In genomic region chr12:95300286-95300685, GRCh38 we compare ENCODE assay signal across 21 cellular contexts.
DNase-seq lines count a peak whose midpoint lies in the region; ATAC-seq, FAIRE-seq and TF ChIP-seq lines count a peak whose summit lies in the region.
"Had no signal": no experiment of that assay in that cellular context is flagged by ENCODE, and none has a peak within 500 bp of the region (broad histone marks: within the 10 kb centered on the region; RNA-seq: fewer than 3 reads in every experiment).

No MANE protein-coding gene starts in this region.

- peaks cover 7% of the 10 kb centered on the region for H3K4me1 Mint-ChIP-seq in activated CD8-positive, alpha-beta memory T cell treated with anti-CD3 and anti-CD28 coated beads, Interleukin-2, amount 10 ng/mL, durations not matched to agents 7 days and 5 days
- H3K4me1 Mint-ChIP-seq in glutamatergic neuron (ENCODE audit: low read depth, unreplicated experiment), result peaks cover 20% of the 10 kb centered on the region
- H3K4me1 Mint-ChIP-seq: CD4-positive, alpha-beta memory T cell had no signal

- H3K9me2 ChIP-seq in OCI-LY7 (ENCODE audit: insufficient read depth, low read length), result no peaks in the 10 kb centered on the region

- no peaks in the 10 kb centered on the region for H4K20me1 ChIP-seq in OCI-LY7 (ENCODE audit: insufficient read depth, low read length)
- H4K20me1 ChIP-seq: BLaER1 had no signal

- no peaks in the 10 kb centered on the region for H3K27me3 ChIP-seq in aorta (ENCODE audit: control insufficient read depth in 1 of 2, insufficient read depth in 2 of 2, low read length in 1 of 2)
- H3K27me3 ChIP-seq: BLaER1, SJSA1 had no signal

- H3K4me1 ChIP-seq in OCI-LY7 (ENCODE audit: insufficient read depth, low read length, poor library complexity, severe bottlenecking), result no peaks in the 10 kb centered on the region
- peaks cover 0 to 4% of the 10 kb centered on the region in 2 donors for H3K4me1 ChIP-seq in aorta (ENCODE audit: control insufficient read depth in 1 of 2, insufficient read depth in 2 of 2, low read length in 2 of 2)
- H3K4me1 ChIP-seq: BLaER1 had no signal

- peak; percentile 55 for DNase-seq in activated CD8-positive, alpha-beta memory T cell treated with anti-CD3 and anti-CD28 coated beads, Interleukin-2, amount 10 ng/mL, durations not matched to agents 7 days and 5 days
- DNase-seq in activated CD8-positive, alpha-beta memory T cell treated with anti-CD3 and anti-CD28 coated beads for 24 hours, result no peak
- no peak for DNase-seq in GM12891 (ENCODE audit: insufficient read length, low spot score)
- DNase-seq in OCI-LY7 (ENCODE audit: low spot score), result no peak
- peak; percentile 70 for DNase-seq in glutamatergic neuron
- no peak for DNase-seq in aorta
- no peak for DNase-seq in NCI-H526 (lab: John Stamatoyannopoulos, UW)
- DNase-seq in stimulated activated CD4-positive, alpha-beta T cell treated with anti-CD3 and anti-CD28 coated beads, Interleukin-4, amount 100 ng/mL, for 1 hour, result no peak
- DNase-seq: CD4-positive, alpha-beta memory T cell; DMS79; HFFc6; Kasumi-1; MM.1S; NCI-H1092; NCI-H1436 treated with DMSO at 0.1 percent for 48 hours; NCI-H2029; NCI-H774 had no signal

- H3K36me3 ChIP-seq in OCI-LY7 (ENCODE audit: insufficient read depth, low read length) (peaks cover 81% of the 10 kb centered on the region), aorta (ENCODE audit: control insufficient read depth in 1 of 2, insufficient read depth in 2 of 2, low read length in 1 of 2) (peaks cover 3 to 4% of the 10 kb centered on the region in 2 donors)

- H3K4me3 ChIP-seq in OCI-LY7 (ENCODE audit: low read depth, low read length, poor library complexity, severe bottlenecking) (no peak overlapping the region), aorta (ENCODE audit: low read length in 2 of 2) (no peak overlapping the region)
- H3K4me3 ChIP-seq: A549, BLaER1, SJSA1 had no signal

- intact Hi-C loops in OCI-LY7 (cut with micrococcal nuclease; ENCODE audit: unreplicated experiment) (no loop called here), aorta (cut with DNase I) (loop anchor here in 1 of 2 donors (10.0 kb wide), 1 partner anchor 55 kb away; no protein-coding TSS in a partner anchor)

- no peaks in the 10 kb centered on the region for H3K9me3 Mint-ChIP-seq in activated CD8-positive, alpha-beta memory T cell treated with anti-CD3 and anti-CD28 coated beads, Interleukin-2, amount 10 ng/mL, durations not matched to agents 7 days and 5 days (ENCODE audit: low read depth)
- H3K9me3 Mint-ChIP-seq in glutamatergic neuron (ENCODE audit: unreplicated experiment), result peaks cover 7% of the 10 kb centered on the region
- H3K9me3 Mint-ChIP-seq: CD4-positive, alpha-beta memory T cell; HFFc6 had no signal

- BruUV-seq in OCI-LY7 (replicated peaks; lab: Mats Ljungman, UMichigan), result TSS peak; percentile 33

- FAIRE-seq in GM12891 (lab: Jason Lieb, UNC), result peak; percentile 68
- FAIRE-seq: A549, H1 had no signal

- H3K27ac ChIP-seq in OCI-LY7 (ENCODE audit: low read depth, low read length, poor library complexity, severe bottlenecking) (no peak overlapping the region), aorta (ENCODE audit: low read depth in 1 of 2, low read length in 2 of 2) (no peak overlapping the region)
- H3K27ac ChIP-seq: BLaER1, SJSA1 had no signal

- no peak overlapping the region for H3K4me2 ChIP-seq in OCI-LY7 (ENCODE audit: low read length)
- H3K4me2 ChIP-seq: A549, BLaER1 had no signal

- no peak for ATAC-seq in activated CD8-positive, alpha-beta memory T cell treated with anti-CD3 and anti-CD28 coated beads, Interleukin-2, amount 10 ng/mL, durations not matched to agents 7 days and 5 days
- ATAC-seq in aorta (ENCODE audit: low FRiP score), result no peak
- ATAC-seq: A549 had no signal

- TF ChIP-seq CTCF in OCI-LY7 (conservative IDR thresholded peaks at IDR 0.05; ENCODE audit: low read length), result no peak
- no peak for TF ChIP-seq CTCF in glutamatergic neuron (IDR thresholded peaks at IDR 0.05; ENCODE audit: partially characterized antibody, unreplicated experiment)

- no peak overlapping the region for H3K4me3 Mint-ChIP-seq in activated CD8-positive, alpha-beta memory T cell treated with anti-CD3 and anti-CD28 coated beads, Interleukin-2, amount 10 ng/mL, durations not matched to agents 7 days and 5 days
- peak overlapping the region; percentile 53 for H3K4me3 Mint-ChIP-seq in glutamatergic neuron (ENCODE audit: unreplicated experiment)
- H3K4me3 Mint-ChIP-seq: CD4-positive, alpha-beta memory T cell; HFFc6 had no signal

- POLR2A ChIA-PET in OCI-LY7 (lab: Charles Lee), result interaction anchor here (0.6 to 0.9 kb wide), 4 partner anchors 13 to 243 kb away, joined by 3 to 9 read pairs (median 4); no protein-coding TSS in a partner anchor

- H3K27ac Mint-ChIP-seq in activated CD8-positive, alpha-beta memory T cell treated with anti-CD3 and anti-CD28 coated beads, Interleukin-2, amount 10 ng/mL, durations not matched to agents 7 days and 5 days, result no peak overlapping the region
- H3K27ac Mint-ChIP-seq in glutamatergic neuron (ENCODE audit: unreplicated experiment), result peak overlapping the region; percentile 87
- H3K27ac Mint-ChIP-seq: HFFc6 had no signal

- 88 to 92% methylated on average over 2 of the region's 2 CpGs for WGBS in aorta, 2 donors

- H3K27me3 Mint-ChIP-seq in activated CD8-positive, alpha-beta memory T cell treated with anti-CD3 and anti-CD28 coated beads, Interleukin-2, amount 10 ng/mL, durations not matched to agents 7 days and 5 days, result no peaks in the 10 kb centered on the region
- peaks cover 4% of the 10 kb centered on the region for H3K27me3 Mint-ChIP-seq in glutamatergic neuron (ENCODE audit: unreplicated experiment)
- H3K27me3 Mint-ChIP-seq: CD4-positive, alpha-beta memory T cell had no signal

- CTCF ChIA-PET in activated CD8-positive, alpha-beta memory T cell treated with anti-CD3 and anti-CD28 coated beads, Interleukin-2, amount 10 ng/mL, durations not matched to agents 7 days and 5 days (lab: Charles Lee), result no interaction called here
- CTCF ChIA-PET in OCI-LY7 (lab: Charles Lee; ENCODE audit: unreplicated experiment), result no interaction called here

- H3K9me3 ChIP-seq in OCI-LY7 (ENCODE audit: low read length) (no peaks in the 10 kb centered on the region), aorta (ENCODE audit: control insufficient read depth, low read length) (no peaks in the 10 kb centered on the region)
- H3K9me3 ChIP-seq: A549, BLaER1, SJSA1 had no signal

- H3K36me3 Mint-ChIP-seq in activated CD8-positive, alpha-beta memory T cell treated with anti-CD3 and anti-CD28 coated beads, Interleukin-2, amount 10 ng/mL, durations not matched to agents 7 days and 5 days, result peaks cover 22% of the 10 kb centered on the region
- H3K36me3 Mint-ChIP-seq in glutamatergic neuron (ENCODE audit: unreplicated experiment), result no peaks in the 10 kb centered on the region

- no peak overlapping the region for H2AFZ ChIP-seq in OCI-LY7 (ENCODE audit: low read length)

- no peaks in the 10 kb centered on the region for H3K79me2 ChIP-seq in OCI-LY7 (ENCODE audit: insufficient read depth, low read depth, low read length)

- TF ChIP-seq POLR2A in GM12891 (IDR thresholded peaks at IDR 0.05; ENCODE audit: low read depth, low read length), result no peak

TF ChIP-seq in GM12891, 5 proteins besides CTCF, POLR2A, EP300 and RAD21:
- no peak for TF ChIP-seq POU2F2 (IDR thresholded peaks at IDR 0.05; ENCODE audit: low read depth, low read length)
- no peak for TF ChIP-seq SPI1 (IDR thresholded peaks at IDR 0.05; ENCODE audit: low read depth, low read length)

Comparison
In these comparisons a context has a peak if more than half of its experiments do, and no peak if none do; other contexts are left out.
1. DNase-seq: peak in activated CD8-positive, alpha-beta memory T cell treated with anti-CD3 and anti-CD28 coated beads, Interleukin-2, amount 10 ng/mL, durations not matched to agents 7 days and 5 days (single experiment) and glutamatergic neuron (single experiment); none in activated CD8-positive, alpha-beta memory T cell treated with anti-CD3 and anti-CD28 coated beads for 24 hours (single experiment), GM12891 (single experiment), OCI-LY7 (single experiment), aorta (0 of 2), NCI-H526 (0 of 2) and stimulated activated CD4-positive, alpha-beta T cell treated with anti-CD3 and anti-CD28 coated beads, Interleukin-4, amount 100 ng/mL, for 1 hour (single experiment).